9 cellular contexts compared by ENCODE assay signal in the genomic region with DNA sequence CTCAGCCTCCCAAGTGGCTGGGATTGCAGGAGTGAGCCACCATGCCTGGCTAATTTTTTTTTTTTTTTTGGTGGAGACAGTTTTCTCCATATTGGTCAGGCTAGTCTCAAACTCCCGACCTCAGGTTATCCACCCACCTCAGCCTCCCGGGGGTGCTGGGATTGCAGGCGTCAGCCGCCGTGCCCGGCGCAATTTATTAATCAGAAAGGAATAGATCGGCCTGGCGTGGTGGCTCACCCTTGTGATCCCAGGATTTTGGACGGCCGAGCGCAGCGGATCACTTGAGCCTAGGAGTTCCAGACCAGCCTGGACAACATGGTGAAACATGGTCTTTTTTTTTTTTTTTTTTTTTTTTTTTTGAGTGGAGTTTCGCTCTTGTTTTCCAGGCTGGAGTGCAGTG. TPM values are rescaled to one million over a fixed set of nuclear protein-coding genes. Genes with fewer than 3 reads are reported as not detected.
"Had no signal": no experiment of that assay in that cellular context is flagged by ENCODE, and none has a peak within 500 bp of the region (broad histone marks: within the 10 kb centered on the region; RNA-seq: fewer than 3 reads in every experiment).

No MANE protein-coding gene starts in this region.

- FAIRE-seq: G401.6, GM12878, GM12891, GM12892, GM18507, GM19239 had no signal

- DNase-seq: GDM1, GF-D8 had no signal

- H3K4me3 ChIP-seq: GM12878 had no signal

RNA-seq across cellular contexts. Expression of gene GOLGA8M, which starts 13.3 kb away (rescaled TPM):
- total RNA-seq: G401, GM12878 had no signal
